Comparison of ENCODE assay signal across 16 cellular contexts in the genomic region with DNA sequence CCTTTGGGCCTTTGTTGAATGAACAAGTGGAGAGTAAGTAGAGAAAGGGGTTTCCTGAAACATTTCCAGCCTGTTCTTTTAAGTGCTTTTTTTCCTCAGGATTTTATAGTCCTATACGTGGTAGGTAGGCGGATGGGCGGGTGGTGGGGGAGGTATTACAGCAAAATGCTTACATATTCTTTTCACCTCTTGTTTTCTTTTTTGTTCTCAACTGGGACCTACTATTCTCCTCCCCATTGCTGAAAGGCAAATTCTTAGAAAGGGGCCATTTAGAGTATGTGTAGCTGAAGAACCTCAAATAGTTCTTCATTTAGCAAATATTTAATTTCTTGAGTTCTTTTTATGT.
DNase-seq lines count a peak whose midpoint lies in the region; ATAC-seq, FAIRE-seq and TF ChIP-seq lines count a peak whose summit lies in the region.
"Had no signal": no experiment of that assay in that cellular context is flagged by ENCODE, and none has a peak within 500 bp of the region (broad histone marks: within the 10 kb centered on the region; RNA-seq: fewer than 3 reads in every experiment).

No MANE protein-coding gene starts in this region.

- WGBS in small intestine, 3 donors = 75 to 88% (median 87%) methylated on average over 3 of the region's 3 CpGs

- H3K9me3 Mint-ChIP-seq in HFFc6 (peaks cover 4% of the 10 kb centered on the region; the same call in 1 of the 2 replicates), chondrocyte (ENCODE audit: low read depth) (no peaks in the 10 kb centered on the region), mesothelial cell of epicardium (no peaks in the 10 kb centered on the region)
- H3K9me3 Mint-ChIP-seq: activated T-cell treated with anti-CD3 and anti-CD28 coated beads, Interleukin-2, amount 50 U/mL, for 4 hours had no signal

- H3K4me1 Mint-ChIP-seq in HFFc6 (ENCODE audit: low read depth) (peaks cover 80% of the 10 kb centered on the region), chondrocyte (ENCODE audit: low read depth) (peaks cover 87% of the 10 kb centered on the region), mesothelial cell of epicardium (peaks cover 52% of the 10 kb centered on the region)

- DNase-seq in HFFc6 (no peak), chondrocyte (ENCODE audit: low spot score) (no peak), mesothelial cell of epicardium (ENCODE audit: low spot score in 2 of 2, unreplicated experiment in 2 of 2) (no peak), small intestine (no peak), cerebellar cortex (ENCODE audit: low spot score) (no peak)
- DNase-seq in activated T-cell treated with anti-CD3 and anti-CD28 coated beads, Interleukin-2, amount 50 U/mL, for 1 hour = no peak
- DNase-seq: activated CD4-positive, alpha-beta T cell treated with anti-CD3 and anti-CD28 coated beads, Interleukin-2, amount 50 U/mL, for 48 hours; activated T-cell treated with anti-CD3 and anti-CD28 coated beads, Interleukin-2, amount 50 U/mL, for 4 hours; DMS 273 treated with DMSO at 0.1 percent for 48 hours; NCI-H1436; NCI-H446 had no signal

- H3K27me3 ChIP-seq in small intestine (ENCODE audit: control insufficient read depth in 2 of 2, insufficient read depth in 2 of 2, low read length in 2 of 2) = no peaks in the 10 kb centered on the region
- H3K27me3 ChIP-seq: BLaER1 had no signal

- no peaks in the 10 kb centered on the region for H3K9me3 ChIP-seq in small intestine (ENCODE audit: control insufficient read depth, low read depth)
- H3K9me3 ChIP-seq: BLaER1, prostate gland had no signal

- peaks cover 0 to 14% of the 10 kb centered on the region in 2 donors for H3K4me1 ChIP-seq in small intestine (ENCODE audit: control insufficient read depth in 2 of 2, insufficient read depth in 1 of 2, low read depth in 1 of 2, low read length in 1 of 2)
- H3K4me1 ChIP-seq: BLaER1 had no signal

- no peak for TF ChIP-seq CTCF in HFFc6 (IDR thresholded peaks at IDR 0.05)
- TF ChIP-seq CTCF in chondrocyte (IDR thresholded peaks at IDR 0.05) = no peak
- TF ChIP-seq CTCF in mesothelial cell of epicardium (IDR thresholded peaks at IDR 0.05; ENCODE audit: unreplicated experiment) = no peak

- no peaks in the 10 kb centered on the region for H3K27me3 Mint-ChIP-seq in HFFc6 (ENCODE audit: insufficient read depth)
- H3K27me3 Mint-ChIP-seq in chondrocyte (ENCODE audit: low read depth) = no peaks in the 10 kb centered on the region
- H3K27me3 Mint-ChIP-seq in mesothelial cell of epicardium (ENCODE audit: low read depth) = no peaks in the 10 kb centered on the region

- no peak for FAIRE-seq in small intestine (lab: Jason Lieb, UNC)
- FAIRE-seq: frontal cortex had no signal

- no peak for ATAC-seq in HG03045 (IDR thresholded peaks at IDR 0.05; ENCODE audit: unreplicated experiment)
- ATAC-seq in HG02623 (IDR thresholded peaks at IDR 0.05; ENCODE audit: unreplicated experiment) = no peak
- ATAC-seq: activated T-cell treated with anti-CD3 and anti-CD28 coated beads, Interleukin-2, amount 50 U/mL, for 4 hours had no signal

- H3K36me3 ChIP-seq in small intestine (ENCODE audit: control insufficient read depth in 2 of 2, insufficient read depth in 2 of 2, low read length in 2 of 2) = no peaks in the 10 kb centered on the region
- H3K36me3 ChIP-seq: prostate gland had no signal

- H3K27ac Mint-ChIP-seq in HFFc6 = peak overlapping the region; percentile 54
- peak overlapping the region; percentile 67 for H3K27ac Mint-ChIP-seq in chondrocyte (ENCODE audit: unreplicated experiment)
- peak overlapping the region; percentile 39 for H3K27ac Mint-ChIP-seq in mesothelial cell of epicardium

- H3K27ac ChIP-seq in small intestine (ENCODE audit: low read depth in 1 of 2, low read length in 1 of 2) = peak overlapping the region; percentile 9 to 72
- H3K27ac ChIP-seq: BLaER1, prostate gland had no signal

- H3K36me3 Mint-ChIP-seq in HFFc6 (ENCODE audit: low read depth) = peaks cover 16% of the 10 kb centered on the region
- H3K36me3 Mint-ChIP-seq in chondrocyte (ENCODE audit: low read depth) = peaks cover 7% of the 10 kb centered on the region
- H3K36me3 Mint-ChIP-seq in mesothelial cell of epicardium = peaks cover 5% of the 10 kb centered on the region

- no peak overlapping the region for H3K4me3 ChIP-seq in small intestine (ENCODE audit: low read depth in 1 of 2, low read length in 2 of 2)
- H3K4me3 ChIP-seq: BLaER1, prostate gland had no signal

- H3K4me3 Mint-ChIP-seq in HFFc6 = no peak overlapping the region
- peak overlapping the region; percentile 11 for H3K4me3 Mint-ChIP-seq in chondrocyte (ENCODE audit: unreplicated experiment)
- H3K4me3 Mint-ChIP-seq in mesothelial cell of epicardium = no peak overlapping the region
- H3K4me3 Mint-ChIP-seq: activated T-cell treated with anti-CD3 and anti-CD28 coated beads, Interleukin-2, amount 50 U/mL, for 4 hours had no signal
